In the genomic region with DNA sequence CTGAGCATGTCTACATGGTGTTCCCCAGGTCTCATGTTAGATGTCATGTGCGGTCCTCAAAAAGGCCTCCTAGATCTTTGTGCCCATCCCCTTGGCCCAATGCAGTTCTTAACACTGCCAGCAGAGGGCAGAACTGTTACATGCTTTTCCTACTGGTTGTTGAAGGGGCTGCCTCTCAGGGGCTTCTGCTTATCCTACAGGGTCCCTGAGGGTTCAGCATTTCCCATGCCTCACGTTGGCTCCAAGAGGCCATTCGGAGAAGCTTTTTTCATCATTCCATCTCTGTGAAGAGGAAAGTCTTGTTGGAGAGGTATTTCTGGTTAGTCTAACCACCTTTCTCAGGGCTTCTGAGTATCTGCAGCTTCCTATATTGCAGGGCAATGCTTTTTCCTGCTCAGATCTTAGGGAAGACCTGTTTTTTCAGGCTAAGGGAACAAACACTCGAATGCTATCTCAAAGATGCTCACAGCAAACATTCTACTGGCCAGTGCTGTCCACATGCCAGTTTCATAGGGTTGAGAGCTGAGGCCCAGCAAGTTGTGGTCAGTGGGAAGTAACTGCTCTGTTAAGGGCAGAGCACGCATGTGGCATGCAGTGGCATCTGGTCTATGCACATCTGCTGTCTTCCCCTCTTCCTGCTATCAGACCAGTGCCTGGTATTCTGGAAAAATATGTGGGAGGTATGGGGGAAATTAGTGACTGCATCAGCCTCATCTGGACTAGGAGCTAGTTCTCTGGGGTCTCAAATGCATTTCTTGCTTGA, we compare ENCODE assay signal across 8 cellular contexts. TPM values are rescaled to one million over a fixed set of nuclear protein-coding genes. Genes with fewer than 3 reads are reported as not detected.
DNase-seq lines count a peak whose midpoint lies in the region; ATAC-seq and TF ChIP-seq lines count a peak whose summit lies in the region.

No MANE protein-coding gene starts in this region.

- TF ChIP-seq POLR2A in prostate gland (IDR thresholded peaks at IDR 0.05) = no peak

- H3K27me3 ChIP-seq in prostate gland (replicated peaks; ENCODE audit: insufficient read depth) = no peaks in the 10 kb centered on the region

- H3K9me3 Mint-ChIP-seq in activated CD4-positive, alpha-beta memory T cell treated with anti-CD3 and anti-CD28 coated beads, Interleukin-2, amount 10 ng/mL, durations not matched to agents 7 days and 5 days = peaks cover 3% of the 10 kb centered on the region

- no peak overlapping the region for H3K27ac ChIP-seq in prostate gland

- H3K4me3 Mint-ChIP-seq in activated CD4-positive, alpha-beta memory T cell treated with anti-CD3 and anti-CD28 coated beads, Interleukin-2, amount 10 ng/mL, durations not matched to agents 7 days and 5 days = no peak overlapping the region

- peak in 3 of 4 experiments; percentile 15 to 47 (median 31) for TF ChIP-seq CTCF in prostate gland (IDR thresholded peaks at IDR 0.05)

- POLR2A ChIA-PET in activated CD4-positive, alpha-beta memory T cell treated with anti-CD3 and anti-CD28 coated beads, Interleukin-2, amount 10 ng/mL, durations not matched to agents 7 days and 5 days (lab: Charles Lee) = no interaction called here

- no peaks in the 10 kb centered on the region for H3K36me3 ChIP-seq in prostate gland

- ATAC-seq in GM21528 (IDR thresholded peaks at IDR 0.05; ENCODE audit: low FRiP score, unreplicated experiment) = peak; percentile 55

- no peaks in the 10 kb centered on the region for H3K4me1 ChIP-seq in prostate gland (replicated peaks)

- no peak overlapping the region for H3K27ac Mint-ChIP-seq in activated CD4-positive, alpha-beta memory T cell treated with anti-CD3 and anti-CD28 coated beads, Interleukin-2, amount 10 ng/mL, durations not matched to agents 7 days and 5 days

- DNase-seq in DMS 273 (lab: John Stamatoyannopoulos, UW; ENCODE audit: unreplicated experiment) (peak; percentile 46), DMS 273 treated with DMSO at 0.1 percent for 48 hours (lab: John Stamatoyannopoulos, UW) (no peak), KG1 (lab: John Stamatoyannopoulos, UW) (peak; percentile 21), globus pallidus (ENCODE audit: low spot score) (peak; percentile 24), prostate gland (ENCODE audit: low spot score) (no peak)
- peak; percentile 25 for DNase-seq in activated CD4-positive, alpha-beta memory T cell treated with anti-CD3 and anti-CD28 coated beads, Interleukin-2, amount 10 ng/mL, durations not matched to agents 7 days and 5 days
- DNase-seq in effector CD4-positive, alpha-beta T cell = no peak

- CTCF ChIA-PET in activated CD4-positive, alpha-beta memory T cell treated with anti-CD3 and anti-CD28 coated beads, Interleukin-2, amount 10 ng/mL, durations not matched to agents 7 days and 5 days (lab: Charles Lee) = interaction anchor here (0.7 to 0.9 kb wide), 2 partner anchors 13 to 14 kb away, joined by 3 read pairs; no protein-coding TSS in a partner anchor

- no peaks in the 10 kb centered on the region for H3K27me3 Mint-ChIP-seq in activated CD4-positive, alpha-beta memory T cell treated with anti-CD3 and anti-CD28 coated beads, Interleukin-2, amount 10 ng/mL, durations not matched to agents 7 days and 5 days

- WGBS in prostate gland = 64% methylated on average over 5 of the region's 5 CpGs

- H3K4me1 Mint-ChIP-seq in activated CD4-positive, alpha-beta memory T cell treated with anti-CD3 and anti-CD28 coated beads, Interleukin-2, amount 10 ng/mL, durations not matched to agents 7 days and 5 days = no peaks in the 10 kb centered on the region

- H3K36me3 Mint-ChIP-seq in activated CD4-positive, alpha-beta memory T cell treated with anti-CD3 and anti-CD28 coated beads, Interleukin-2, amount 10 ng/mL, durations not matched to agents 7 days and 5 days (ENCODE audit: low read depth) = no peaks in the 10 kb centered on the region

- intact Hi-C loops in prostate gland (cut with DNase I) = no loop called here

- no peaks in the 10 kb centered on the region for H3K9me3 ChIP-seq in prostate gland

- no peak overlapping the region for H3K4me3 ChIP-seq in prostate gland

RNA-seq across cellular contexts. Expression of a gene that starts 31.5 kb away (rescaled TPM):
- not detected for total RNA-seq in activated CD4-positive, alpha-beta memory T cell treated with anti-CD3 and anti-CD28 coated beads, Interleukin-2, amount 10 ng/mL, durations not matched to agents 7 days and 5 days
- not detected for total RNA-seq in prostate gland

Comparison
In these comparisons a context has a peak if more than half of its experiments do, and no peak if none do; other contexts are left out.
1. DNase-seq: peak in DMS 273 (single experiment), KG1 (single experiment), activated CD4-positive, alpha-beta memory T cell treated with anti-CD3 and anti-CD28 coated beads, Interleukin-2, amount 10 ng/mL, durations not matched to agents 7 days and 5 days (single experiment) and globus pallidus (single experiment); none in DMS 273 treated with DMSO at 0.1 percent for 48 hours (single experiment), prostate gland (single experiment) and effector CD4-positive, alpha-beta T cell (single experiment).